18 cellular contexts compared by ENCODE assay signal in genomic region chr6:11012295-11012754, GRCh38. TPM values are rescaled to one million over a fixed set of nuclear protein-coding genes. Genes with fewer than 3 reads are reported as not detected.
DNase-seq lines count a peak whose midpoint lies in the region; ATAC-seq, FAIRE-seq and TF ChIP-seq lines count a peak whose summit lies in the region.
"Had no signal": no experiment of that assay in that cellular context is flagged by ENCODE, and none has a peak within 500 bp of the region (broad histone marks: within the 10 kb centered on the region; RNA-seq: fewer than 3 reads in every experiment).

No MANE protein-coding gene starts in this region.

- DNase-seq in left ventricle myocardium inferior (no peak), left cardiac atrium (no peak), Panc1 (ENCODE audit: low read depth, low spot score) (no peak), HepG2 (ENCODE audit: low spot score) (peak; percentile 99), smooth muscle cell (lab: John Stamatoyannopoulos, UW; ENCODE audit: unreplicated experiment) (no peak), GOT3 (lab: John Stamatoyannopoulos, UW) (no peak)
- DNase-seq in activated naive CD4-positive, alpha-beta T cell treated with Interleukin-2 at 50 U/mL for 16 hours, result no peak
- DNase-seq in activated naive CD8-positive, alpha-beta T cell treated with anti-CD3 and anti-CD28 coated beads for 36 hours, result no peak
- DNase-seq: AML-193; C1 segment of cervical spinal cord; CD8-positive, alpha-beta T cell; COR-L47; DND-41; GDM1 had no signal

- H3K4me1 ChIP-seq in left ventricle myocardium inferior, result peaks cover 29% of the 10 kb centered on the region
- H3K4me1 ChIP-seq in Panc1 (ENCODE audit: control insufficient read depth, insufficient read depth, low read length), result peaks cover 40% of the 10 kb centered on the region
- peaks cover 94% of the 10 kb centered on the region for H3K4me1 ChIP-seq in HepG2 (ENCODE audit: insufficient read depth, low read length)
- peaks cover 43% of the 10 kb centered on the region for H3K4me1 ChIP-seq in smooth muscle cell (ENCODE audit: low read depth)

- H3K4me3 Mint-ChIP-seq in activated naive CD8-positive, alpha-beta T cell treated with anti-CD3 and anti-CD28 coated beads for 36 hours, result no peak overlapping the region
- H3K4me3 Mint-ChIP-seq: CD8-positive, alpha-beta T cell; IgD-negative memory B cell had no signal

- 3% methylated on average over 5 of the region's 5 CpGs for WGBS in HepG2 (ENCODE audit: low lambda C conversion rate)
- WGBS in smooth muscle cell (ENCODE audit: low lambda C conversion rate), result 73% methylated on average over 5 of the region's 5 CpGs

- H3K27me3 ChIP-seq in left ventricle myocardium inferior (ENCODE audit: low read depth) (peaks cover 54% of the 10 kb centered on the region), Panc1 (ENCODE audit: control insufficient read depth, insufficient read depth, low read length) (no peaks in the 10 kb centered on the region), HepG2 (ENCODE audit: control insufficient read depth in 1 of 2, insufficient read depth in 2 of 2, low read length in 2 of 2) (no peaks in the 10 kb centered on the region), smooth muscle cell (ENCODE audit: low read depth) (no peaks in the 10 kb centered on the region)

- peaks cover 16% of the 10 kb centered on the region for H3F3A ChIP-seq in smooth muscle cell (ENCODE audit: low read depth)

- POLR2A ChIA-PET in Panc1 (lab: Charles Lee), result no interaction called here
- POLR2A ChIA-PET in HepG2 (lab: Yijun Ruan, JAX), result interaction anchor here (1.0 to 2.9 kb wide), 19 partner anchors 9 to 355 kb away, joined by 3 to 52 read pairs (median 5); partner anchors contain the start of genes ELOVL2 and SMIM13

- CTCF ChIA-PET in Panc1 (lab: Charles Lee) (no interaction called here), HepG2 (lab: Yijun Ruan, JAX; ENCODE audit: low intra/inter-chr PET ratio, low total read pairs) (interaction anchor here (1.4 to 2.7 kb wide), 3 partner anchors 32 to 57 kb away, joined by 3 to 27 read pairs (median 10); partner anchors contain the start of gene ELOVL2)

- H3K36me3 Mint-ChIP-seq in activated naive CD8-positive, alpha-beta T cell treated with anti-CD3 and anti-CD28 coated beads for 36 hours, result no peaks in the 10 kb centered on the region
- H3K36me3 Mint-ChIP-seq: CD8-positive, alpha-beta T cell had no signal

- peaks cover 45% of the 10 kb centered on the region for H3K79me2 ChIP-seq in HepG2 (ENCODE audit: insufficient read depth, low read length)
- peaks cover 9% of the 10 kb centered on the region for H3K79me2 ChIP-seq in smooth muscle cell (ENCODE audit: low read depth)

- no peaks in the 10 kb centered on the region for H3K9me3 Mint-ChIP-seq in activated naive CD8-positive, alpha-beta T cell treated with anti-CD3 and anti-CD28 coated beads for 36 hours
- H3K9me3 Mint-ChIP-seq: CD8-positive, alpha-beta T cell; IgD-negative memory B cell had no signal

- H3K9me3 ChIP-seq in left ventricle myocardium inferior (replicated peaks) (no peaks in the 10 kb centered on the region), Panc1 (ENCODE audit: control insufficient read depth, insufficient read depth, low read depth, low read length) (no peaks in the 10 kb centered on the region), HepG2 (ENCODE audit: low read length) (no peaks in the 10 kb centered on the region), smooth muscle cell (replicated peaks; ENCODE audit: low read depth) (no peaks in the 10 kb centered on the region)

- intact Hi-C loops in left ventricle myocardium inferior (cut with micrococcal nuclease), result no loop called here
- intact Hi-C loops in left cardiac atrium (cut with DNase I), result no loop called here
- intact Hi-C loops in Panc1 (cut with micrococcal nuclease; ENCODE audit: unreplicated experiment), result no loop called here
- intact Hi-C loops in HepG2 (cut with micrococcal nuclease; ENCODE audit: unreplicated experiment), result loop anchor here (1.0 kb wide), 3 partner anchors 30 to 55 kb away; no protein-coding TSS in a partner anchor

- no peak for TF ChIP-seq CTCF in left ventricle myocardium inferior (IDR thresholded peaks at IDR 0.05; ENCODE audit: borderline replicate concordance)
- no peak for TF ChIP-seq CTCF in Panc1 (IDR thresholded peaks at IDR 0.05)
- TF ChIP-seq CTCF in HepG2 (CRISPR knock-in tag; IDR thresholded peaks at IDR 0.05), result peak; percentile 4; the same call in 1 of the 2 replicates
- no peak for TF ChIP-seq CTCF in smooth muscle cell (IDR thresholded peaks at IDR 0.05; ENCODE audit: borderline replicate concordance, insufficient read depth, poor library complexity, severe bottlenecking)

- H3K36me3 ChIP-seq in left ventricle myocardium inferior (no peaks in the 10 kb centered on the region), Panc1 (ENCODE audit: control insufficient read depth, insufficient read depth, low read length) (no peaks in the 10 kb centered on the region), HepG2 (replicated peaks in 1 of 2; ENCODE audit: control insufficient read depth in 1 of 2, insufficient read depth in 2 of 2, low read length in 2 of 2) (peaks cover 0 to 6% of the 10 kb centered on the region in 2 experiments; a peak in 2 of 5 replicates), smooth muscle cell (ENCODE audit: low read depth) (no peaks in the 10 kb centered on the region)

- peaks cover 22% of the 10 kb centered on the region for H3K27me3 Mint-ChIP-seq in activated naive CD8-positive, alpha-beta T cell treated with anti-CD3 and anti-CD28 coated beads for 36 hours

- peak overlapping the region; percentile 2 for H3K27ac ChIP-seq in left ventricle myocardium inferior (replicated peaks)
- H3K27ac ChIP-seq in Panc1 (ENCODE audit: low read length), result peak overlapping the region; percentile 30; the same call in 1 of the 2 replicates
- H3K27ac ChIP-seq in HepG2 (ENCODE audit: extremely low read length, insufficient read depth, low read length), result peak overlapping the region; percentile 95
- peak overlapping the region; percentile 79 for H3K27ac ChIP-seq in smooth muscle cell (ENCODE audit: low read depth)
- H3K27ac ChIP-seq: 22Rv1 had no signal

- H3K9ac ChIP-seq in HepG2 (ENCODE audit: insufficient read depth, low read depth, low read length) (peak overlapping the region; percentile 73), smooth muscle cell (ENCODE audit: low read depth) (no peak overlapping the region)

- no peak overlapping the region for H3K27ac Mint-ChIP-seq in activated naive CD8-positive, alpha-beta T cell treated with anti-CD3 and anti-CD28 coated beads for 36 hours
- H3K27ac Mint-ChIP-seq: CD8-positive, alpha-beta T cell; IgD-negative memory B cell had no signal

- H3K4me3 ChIP-seq in left ventricle myocardium inferior (no peak overlapping the region), Panc1 (ENCODE audit: low read depth in 2 of 2, low read length in 2 of 2) (no peak overlapping the region), HepG2 (replicated peaks in 1 of 3; ENCODE audit: insufficient read depth in 1 of 3, low read depth in 2 of 3, low read length in 3 of 3) (peak overlapping the region in 2 of 3 experiments; percentile 39 to 59; a peak in 3 of 6 replicates), smooth muscle cell (no peak overlapping the region)

- H3K4me2 ChIP-seq in HepG2 (ENCODE audit: low read depth, low read length), result peak overlapping the region; percentile 84
- peak overlapping the region; percentile 66 for H3K4me2 ChIP-seq in smooth muscle cell

- peak; percentile 86 for FAIRE-seq in HepG2 (lab: Jason Lieb, UNC)
- FAIRE-seq: GM19239, H54 had no signal

- in situ Hi-C loops in Panc1 (cut with HindIII; ENCODE audit: low pct_unique_long_range_greater_than_20kb, low sequenced_read_pairs), result no loop called here
- in situ Hi-C loops in HepG2 (cut with HindIII; ENCODE audit: extremely low pct_ligation_motif_present, low pct_unique_long_range_greater_than_20kb), result loop anchor here (5.0 kb wide), 1 partner anchor 55 kb away; no protein-coding TSS in a partner anchor

- ATAC-seq in left cardiac atrium (no peak), Panc1 (no peak), HepG2 (peak; percentile 87)
- ATAC-seq: CD8-positive, alpha-beta T cell had no signal

- H2AFZ ChIP-seq in HepG2 (ENCODE audit: low read length) (no peak overlapping the region), smooth muscle cell (ENCODE audit: low read depth) (no peak overlapping the region)

- no peaks in the 10 kb centered on the region for H4K20me1 ChIP-seq in HepG2 (ENCODE audit: insufficient read depth, low read length)
- H4K20me1 ChIP-seq in smooth muscle cell (ENCODE audit: low read depth), result no peaks in the 10 kb centered on the region

- TF ChIP-seq RAD21 in HepG2 (CRISPR knock-in tag; IDR thresholded peaks at IDR 0.05), result peak; percentile 26; the same call in 1 of the 2 replicates

- TF ChIP-seq EP300 in HepG2 (IDR thresholded peaks at IDR 0.05; ENCODE audit: low read depth in 2 of 2, low read length in 2 of 2) (peak; percentile 90 to 98), HepG2 (CRISPR knock-in tag; IDR thresholded peaks at IDR 0.05; ENCODE audit: borderline replicate concordance) (peak; percentile 93)

- no TSS peak for BruUV-seq in Panc1 (replicated peaks; lab: Mats Ljungman, UMichigan)
- no TSS peak for BruUV-seq in HepG2 (replicated peaks; lab: Mats Ljungman, UMichigan)

- no peak for TF ChIP-seq POLR2A in HepG2 (IDR thresholded peaks at IDR 0.05; ENCODE audit: insufficient read depth in 1 of 2, low read depth in 2 of 2, low read length in 2 of 2)

- no peaks in the 10 kb centered on the region for H3K4me1 Mint-ChIP-seq in activated naive CD8-positive, alpha-beta T cell treated with anti-CD3 and anti-CD28 coated beads for 36 hours
- H3K4me1 Mint-ChIP-seq: IgD-negative memory B cell had no signal

RNA-seq across cellular contexts. Expression of gene ELOVL2, which starts 31.8 kb away (rescaled TPM):
- total RNA-seq in left ventricle myocardium inferior, result 1.4 TPM
- 1 to 10 TPM; 1.2 to 2.3 TPM for total RNA-seq in left cardiac atrium
- total RNA-seq in Panc1 (2021; ENCODE audit: unreplicated experiment), result 27.8 TPM
- 12.1 TPM for polyA plus RNA-seq in Panc1 (2012; ENCODE audit: insufficient read length)
- total RNA-seq in HepG2 (2016; rRNA removed; fragmentation: Illumina TruSeq; extraction: Trizol), result 60.1 and 65.4 TPM in 2 replicates
- total RNA-seq in HepG2 (2016; cell fraction: cytosol; rRNA removed; fragmentation: Illumina TruSeq; extraction: Trizol; ENCODE audit: low read depth), result 16.2 and 17.4 TPM in 2 replicates
- total RNA-seq in HepG2 (2016; cell fraction: insoluble cytoplasmic fraction; rRNA removed; fragmentation: Illumina TruSeq; extraction: Trizol), result 56.0 and 65.6 TPM in 2 replicates
- 63.8 and 70.3 TPM in 2 replicates for total RNA-seq in HepG2 (2016; cell fraction: membrane; rRNA removed; fragmentation: Illumina TruSeq; extraction: Trizol)
- 58.7 and 63.1 TPM in 2 replicates for total RNA-seq in HepG2 (2016; cell fraction: nucleus; rRNA removed; fragmentation: Illumina TruSeq; extraction: Trizol)
- polyA plus RNA-seq in HepG2 (2011; rRNA removed), result 32.1 and 43.6 TPM in 2 replicates
- 20.8 and 31.9 TPM in 2 replicates for polyA plus RNA-seq in HepG2 (2011; cell fraction: cytosol; rRNA removed)
- 13.8 and 15.2 TPM in 2 replicates for polyA plus RNA-seq in HepG2 (2011; cell fraction: nucleus; rRNA removed)
- 48.1 and 62.3 TPM in 2 replicates for polyA plus RNA-seq in HepG2 (2012)
- polyA plus RNA-seq in HepG2 (2016; cell fraction: cytosol; fragmentation: Illumina TruSeq; extraction: Trizol; ENCODE audit: low read depth), result 17.6 and 20.3 TPM in 2 replicates
- polyA plus RNA-seq in HepG2 (2016; cell fraction: insoluble cytoplasmic fraction; fragmentation: Illumina TruSeq; extraction: Trizol; ENCODE audit: low read depth), result 68.4 and 70.1 TPM in 2 replicates
- polyA plus RNA-seq in HepG2 (2016; cell fraction: membrane; fragmentation: Illumina TruSeq; extraction: Trizol; ENCODE audit: low read depth), result 54.8 and 56.6 TPM in 2 replicates
- polyA plus RNA-seq in HepG2 (2016; cell fraction: nucleus; fragmentation: Illumina TruSeq; extraction: Trizol; ENCODE audit: insufficient read depth, low read depth), result 89.1 and 92.2 TPM in 2 replicates
- 43.3 TPM in 1 of 2 replicates, not detected in the other for polyA minus RNA-seq in HepG2 (2011; rRNA and poly(A)+ RNA removed; ENCODE audit: low replicate concordance)
- polyA minus RNA-seq in HepG2 (2011; cell fraction: cytosol; rRNA and poly(A)+ RNA removed), result 26.2 and 28.8 TPM in 2 replicates
- 17.1 and 19.9 TPM in 2 replicates for polyA minus RNA-seq in HepG2 (2011; cell fraction: nucleus; rRNA and poly(A)+ RNA removed)
- total RNA-seq in smooth muscle cell, result 28.9 and 31.4 TPM in 2 replicates
- polyA plus RNA-seq in smooth muscle cell, result 13.4 and 15.9 TPM in 2 replicates
- total RNA-seq in activated naive CD8-positive, alpha-beta T cell treated with anti-CD3 and anti-CD28 coated beads for 36 hours, result not detected
- total RNA-seq: CD8-positive, alpha-beta T cell had no signal
- polyA plus RNA-seq: IgD-negative memory B cell had no signal

Comparison
In these comparisons a context has a peak if more than half of its experiments do, and no peak if none do; other contexts are left out.
1. H3K27ac ChIP-seq: peak in every context shown above with its lines; median percentile 95 in HepG2; 79 in smooth muscle cell; 30 in Panc1; 2 in left ventricle myocardium inferior.
2. H3K4me3 ChIP-seq: peak in HepG2 (2 of 3); none in left ventricle myocardium inferior (single experiment), Panc1 (0 of 2) and smooth muscle cell (single experiment).